1 cellular context compared by ENCODE assay signal in the genomic region with DNA sequence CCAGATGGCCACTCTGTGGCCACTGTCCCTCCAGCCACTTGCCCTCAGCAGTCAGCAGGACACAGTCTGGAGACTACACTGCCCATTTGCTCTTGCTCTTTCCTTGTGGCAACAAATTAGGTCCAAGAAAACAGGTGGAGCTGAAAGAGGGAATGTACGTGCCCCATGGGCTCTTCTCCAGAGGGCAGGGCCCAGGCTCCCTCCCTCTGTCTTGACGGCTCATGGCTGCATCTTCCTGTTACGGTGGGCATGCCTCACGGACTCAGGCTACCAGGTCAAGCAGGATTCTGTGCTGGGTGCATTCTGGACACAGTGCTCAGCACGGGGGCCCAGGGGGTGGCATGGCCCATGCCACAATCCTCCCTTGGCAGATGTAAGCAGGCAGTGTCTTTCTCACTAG.
A peak's percentile ranks its signal among the peaks of the same experiment; 100 is the strongest.
TF ChIP-seq lines count a peak whose summit lies in the region.

No MANE protein-coding gene starts in this region.

TF ChIP-seq in K562, 482 proteins besides CTCF, POLR2A, EP300 and RAD21 (continued from another document):
- TF ChIP-seq THAP12 (CRISPR knock-in tag; IDR thresholded peaks at IDR 0.05) (0 out of 2 replicates have a peak, but pooled peaks have one; percentile 23), ZNF79 (CRISPR knock-in tag; IDR thresholded peaks at IDR 0.05; ENCODE audit: low read depth) (no peak), ADNP (tag; IDR thresholded peaks at IDR 0.05) (no peak), MED1 (CRISPR knock-in tag; IDR thresholded peaks at IDR 0.05; ENCODE audit: borderline replicate concordance) (0 out of 2 replicates have a peak, but pooled peaks have one; percentile 7), ELF4 (CRISPR knock-in tag; IDR thresholded peaks at IDR 0.05) (no peak), POLR2AphosphoS5 (IDR thresholded peaks at IDR 0.05; ENCODE audit: control insufficient read depth, insufficient read depth, low read depth, low read length) (peak; percentile 16; the same call in 1 of the 2 replicates), LCOR (CRISPR knock-in tag; IDR thresholded peaks at IDR 0.05) (no peak), ZNF830 (CRISPR knock-in tag; IDR thresholded peaks at IDR 0.05) (0 out of 2 replicates have a peak, but pooled peaks have one; percentile 22), CAMTA2 (CRISPR knock-in tag; conservative IDR thresholded peaks at IDR 0.05) (no peak), CBX8 (IDR thresholded peaks at IDR 0.05; ENCODE audit: borderline replicate concordance, extremely low read depth, low read depth, low read length, poor library complexity, severe bottlenecking) (no peak), STAT6 (CRISPR knock-in tag; IDR thresholded peaks at IDR 0.05) (0 out of 2 replicates have a peak, but pooled peaks have one; percentile 24), PHB (CRISPR knock-in tag; IDR thresholded peaks at IDR 0.05) (peak; percentile 27; the same call in 1 of the 2 replicates), SRF (CRISPR knock-in tag; IDR thresholded peaks at IDR 0.05) (peak in 1 of 2 experiments; percentile 17; a peak in 1 of 4 replicates), IRF2 (CRISPR knock-in tag; IDR thresholded peaks at IDR 0.05) (0 out of 2 replicates have a peak, but pooled peaks have one; percentile 7), KDM4B (IDR thresholded peaks at IDR 0.05; ENCODE audit: borderline replicate concordance in 2 of 2, low read depth in 1 of 2) (0 out of 4 replicates have a peak, but pooled peaks of 1 of the 2 experiments have one; percentile 9), ZNF124 (CRISPR knock-in tag; IDR thresholded peaks at IDR 0.05) (peak; percentile 79; the same call in 1 of the 2 replicates), ZNF740 (CRISPR knock-in tag; IDR thresholded peaks at IDR 0.05) (no peak), ZNF740 (tag; IDR thresholded peaks at IDR 0.05) (no peak), TCF15 (CRISPR knock-in tag; IDR thresholded peaks at IDR 0.05) (no peak), USF1 (CRISPR knock-in tag; IDR thresholded peaks at IDR 0.05) (0 out of 2 replicates have a peak, but pooled peaks have one; percentile 31), HDAC8 (tag; IDR thresholded peaks at IDR 0.05) (no peak), NR4A1 (CRISPR knock-in tag; IDR thresholded peaks at IDR 0.05) (no peak), NR4A1 (tag; IDR thresholded peaks at IDR 0.05) (no peak), SMAD3 (CRISPR knock-in tag; conservative IDR thresholded peaks at IDR 0.05) (no peak), ELF2 (CRISPR knock-in tag; IDR thresholded peaks at IDR 0.05) (peak; percentile 53; the same call in 1 of the 2 replicates), ZBTB1 (CRISPR knock-in tag; IDR thresholded peaks at IDR 0.05; ENCODE audit: borderline replicate concordance, low read depth) (0 out of 2 replicates have a peak, but pooled peaks have one; percentile 13)
- TF ChIP-seq, protein P1, sequence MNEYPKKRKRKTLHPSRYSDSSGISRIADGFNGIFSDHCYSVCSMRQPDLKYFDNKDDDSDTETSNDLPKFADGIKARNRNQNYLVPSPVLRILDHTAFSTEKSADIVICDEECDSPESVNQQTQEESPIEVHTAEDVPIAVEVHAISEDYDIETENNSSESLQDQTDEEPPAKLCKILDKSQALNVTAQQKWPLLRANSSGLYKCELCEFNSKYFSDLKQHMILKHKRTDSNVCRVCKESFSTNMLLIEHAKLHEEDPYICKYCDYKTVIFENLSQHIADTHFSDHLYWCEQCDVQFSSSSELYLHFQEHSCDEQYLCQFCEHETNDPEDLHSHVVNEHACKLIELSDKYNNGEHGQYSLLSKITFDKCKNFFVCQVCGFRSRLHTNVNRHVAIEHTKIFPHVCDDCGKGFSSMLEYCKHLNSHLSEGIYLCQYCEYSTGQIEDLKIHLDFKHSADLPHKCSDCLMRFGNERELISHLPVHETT (CRISPR knock-in tag; conservative IDR thresholded peaks at IDR 0.05 in 1 of 2, IDR thresholded peaks at IDR 0.05 in 1 of 2) = 0 out of 4 replicates have a peak, but pooled peaks of 1 of the 2 experiments have one; percentile 27
- TF ChIP-seq, protein P2, sequence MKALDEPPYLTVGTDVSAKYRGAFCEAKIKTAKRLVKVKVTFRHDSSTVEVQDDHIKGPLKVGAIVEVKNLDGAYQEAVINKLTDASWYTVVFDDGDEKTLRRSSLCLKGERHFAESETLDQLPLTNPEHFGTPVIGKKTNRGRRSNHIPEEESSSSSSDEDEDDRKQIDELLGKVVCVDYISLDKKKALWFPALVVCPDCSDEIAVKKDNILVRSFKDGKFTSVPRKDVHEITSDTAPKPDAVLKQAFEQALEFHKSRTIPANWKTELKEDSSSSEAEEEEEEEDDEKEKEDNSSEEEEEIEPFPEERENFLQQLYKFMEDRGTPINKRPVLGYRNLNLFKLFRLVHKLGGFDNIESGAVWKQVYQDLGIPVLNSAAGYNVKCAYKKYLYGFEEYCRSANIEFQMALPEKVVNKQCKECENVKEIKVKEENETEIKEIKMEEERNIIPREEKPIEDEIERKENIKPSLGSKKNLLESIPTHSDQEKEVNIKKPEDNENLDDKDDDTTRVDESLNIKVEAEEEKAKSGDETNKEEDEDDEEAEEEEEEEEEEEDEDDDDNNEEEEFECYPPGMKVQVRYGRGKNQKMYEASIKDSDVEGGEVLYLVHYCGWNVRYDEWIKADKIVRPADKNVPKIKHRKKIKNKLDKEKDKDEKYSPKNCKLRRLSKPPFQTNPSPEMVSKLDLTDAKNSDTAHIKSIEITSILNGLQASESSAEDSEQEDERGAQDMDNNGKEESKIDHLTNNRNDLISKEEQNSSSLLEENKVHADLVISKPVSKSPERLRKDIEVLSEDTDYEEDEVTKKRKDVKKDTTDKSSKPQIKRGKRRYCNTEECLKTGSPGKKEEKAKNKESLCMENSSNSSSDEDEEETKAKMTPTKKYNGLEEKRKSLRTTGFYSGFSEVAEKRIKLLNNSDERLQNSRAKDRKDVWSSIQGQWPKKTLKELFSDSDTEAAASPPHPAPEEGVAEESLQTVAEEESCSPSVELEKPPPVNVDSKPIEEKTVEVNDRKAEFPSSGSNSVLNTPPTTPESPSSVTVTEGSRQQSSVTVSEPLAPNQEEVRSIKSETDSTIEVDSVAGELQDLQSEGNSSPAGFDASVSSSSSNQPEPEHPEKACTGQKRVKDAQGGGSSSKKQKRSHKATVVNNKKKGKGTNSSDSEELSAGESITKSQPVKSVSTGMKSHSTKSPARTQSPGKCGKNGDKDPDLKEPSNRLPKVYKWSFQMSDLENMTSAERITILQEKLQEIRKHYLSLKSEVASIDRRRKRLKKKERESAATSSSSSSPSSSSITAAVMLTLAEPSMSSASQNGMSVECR (CRISPR knock-in tag; IDR thresholded peaks at IDR 0.05) = no peak
- TF ChIP-seq, protein P3, sequence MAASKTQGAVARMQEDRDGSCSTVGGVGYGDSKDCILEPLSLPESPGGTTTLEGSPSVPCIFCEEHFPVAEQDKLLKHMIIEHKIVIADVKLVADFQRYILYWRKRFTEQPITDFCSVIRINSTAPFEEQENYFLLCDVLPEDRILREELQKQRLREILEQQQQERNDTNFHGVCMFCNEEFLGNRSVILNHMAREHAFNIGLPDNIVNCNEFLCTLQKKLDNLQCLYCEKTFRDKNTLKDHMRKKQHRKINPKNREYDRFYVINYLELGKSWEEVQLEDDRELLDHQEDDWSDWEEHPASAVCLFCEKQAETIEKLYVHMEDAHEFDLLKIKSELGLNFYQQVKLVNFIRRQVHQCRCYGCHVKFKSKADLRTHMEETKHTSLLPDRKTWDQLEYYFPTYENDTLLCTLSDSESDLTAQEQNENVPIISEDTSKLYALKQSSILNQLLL (CRISPR knock-in tag; IDR thresholded peaks at IDR 0.05; ENCODE audit: borderline replicate concordance) = 0 out of 2 replicates have a peak, but pooled peaks have one; percentile 6
- TF ChIP-seq, protein P4, sequence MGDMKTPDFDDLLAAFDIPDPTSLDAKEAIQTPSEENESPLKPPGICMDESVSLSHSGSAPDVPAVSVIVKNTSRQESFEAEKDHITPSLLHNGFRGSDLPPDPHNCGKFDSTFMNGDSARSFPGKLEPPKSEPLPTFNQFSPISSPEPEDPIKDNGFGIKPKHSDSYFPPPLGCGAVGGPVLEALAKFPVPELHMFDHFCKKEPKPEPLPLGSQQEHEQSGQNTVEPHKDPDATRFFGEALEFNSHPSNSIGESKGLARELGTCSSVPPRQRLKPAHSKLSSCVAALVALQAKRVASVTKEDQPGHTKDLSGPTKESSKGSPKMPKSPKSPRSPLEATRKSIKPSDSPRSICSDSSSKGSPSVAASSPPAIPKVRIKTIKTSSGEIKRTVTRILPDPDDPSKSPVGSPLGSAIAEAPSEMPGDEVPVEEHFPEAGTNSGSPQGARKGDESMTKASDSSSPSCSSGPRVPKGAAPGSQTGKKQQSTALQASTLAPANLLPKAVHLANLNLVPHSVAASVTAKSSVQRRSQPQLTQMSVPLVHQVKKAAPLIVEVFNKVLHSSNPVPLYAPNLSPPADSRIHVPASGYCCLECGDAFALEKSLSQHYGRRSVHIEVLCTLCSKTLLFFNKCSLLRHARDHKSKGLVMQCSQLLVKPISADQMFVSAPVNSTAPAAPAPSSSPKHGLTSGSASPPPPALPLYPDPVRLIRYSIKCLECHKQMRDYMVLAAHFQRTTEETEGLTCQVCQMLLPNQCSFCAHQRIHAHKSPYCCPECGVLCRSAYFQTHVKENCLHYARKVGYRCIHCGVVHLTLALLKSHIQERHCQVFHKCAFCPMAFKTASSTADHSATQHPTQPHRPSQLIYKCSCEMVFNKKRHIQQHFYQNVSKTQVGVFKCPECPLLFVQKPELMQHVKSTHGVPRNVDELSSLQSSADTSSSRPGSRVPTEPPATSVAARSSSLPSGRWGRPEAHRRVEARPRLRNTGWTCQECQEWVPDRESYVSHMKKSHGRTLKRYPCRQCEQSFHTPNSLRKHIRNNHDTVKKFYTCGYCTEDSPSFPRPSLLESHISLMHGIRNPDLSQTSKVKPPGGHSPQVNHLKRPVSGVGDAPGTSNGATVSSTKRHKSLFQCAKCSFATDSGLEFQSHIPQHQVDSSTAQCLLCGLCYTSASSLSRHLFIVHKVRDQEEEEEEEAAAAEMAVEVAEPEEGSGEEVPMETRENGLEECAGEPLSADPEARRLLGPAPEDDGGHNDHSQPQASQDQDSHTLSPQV (IDR thresholded peaks at IDR 0.05) = no peak
- TF ChIP-seq, protein P5, sequence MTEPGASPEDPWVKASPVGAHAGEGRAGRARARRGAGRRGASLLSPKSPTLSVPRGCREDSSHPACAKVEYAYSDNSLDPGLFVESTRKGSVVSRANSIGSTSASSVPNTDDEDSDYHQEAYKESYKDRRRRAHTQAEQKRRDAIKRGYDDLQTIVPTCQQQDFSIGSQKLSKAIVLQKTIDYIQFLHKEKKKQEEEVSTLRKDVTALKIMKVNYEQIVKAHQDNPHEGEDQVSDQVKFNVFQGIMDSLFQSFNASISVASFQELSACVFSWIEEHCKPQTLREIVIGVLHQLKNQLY (CRISPR knock-in tag; conservative IDR thresholded peaks at IDR 0.05) = 0 out of 4 replicates have a peak, but pooled peaks of 1 of the 2 experiments have one; percentile 36
